ENCODE assay signal across 2 cellular contexts in genomic region chr10:103197177-103197576, GRCh38.
TF ChIP-seq lines count a peak whose summit lies in the region.

No MANE protein-coding gene starts in this region.

TF ChIP-seq in K562, 482 proteins besides CTCF, POLR2A, EP300 and RAD21 (continued from another document and continues in another):
- TF ChIP-seq CLOCK (CRISPR knock-in tag; IDR thresholded peaks at IDR 0.05; ENCODE audit: borderline replicate concordance) (no peak), MCM2 (IDR thresholded peaks at IDR 0.05; ENCODE audit: low read depth) (no peak), CHD1 (IDR thresholded peaks at IDR 0.05; ENCODE audit: low read length) (no peak), KAT7 (CRISPR knock-in tag; IDR thresholded peaks at IDR 0.05; ENCODE audit: borderline replicate concordance) (no peak), UBTF (IDR thresholded peaks at IDR 0.05; ENCODE audit: borderline replicate concordance in 1 of 2, low read depth in 2 of 2, low read length in 2 of 2) (no peak), TAL1 (IDR thresholded peaks at IDR 0.05) (peak; percentile 53; the same call in 1 of the 2 replicates), JUN (IDR thresholded peaks at IDR 0.05; ENCODE audit: borderline replicate concordance, low read depth, low read length) (peak; percentile 91), JUN (CRISPR knock-in tag; IDR thresholded peaks at IDR 0.05; ENCODE audit: borderline replicate concordance) (no peak), ZNF76 (CRISPR knock-in tag; IDR thresholded peaks at IDR 0.05; ENCODE audit: borderline replicate concordance) (0 out of 2 replicates have a peak, but pooled peaks have one; percentile 54), RREB1 (CRISPR knock-in tag; IDR thresholded peaks at IDR 0.05) (no peak), TRIM24 (IDR thresholded peaks at IDR 0.05) (peak in 1 of 2 experiments; percentile 59; a peak in 2 of 4 replicates), ASH1L (IDR thresholded peaks at IDR 0.05; ENCODE audit: borderline replicate concordance, low read depth, partially characterized antibody) (no peak), ZNF316 (IDR thresholded peaks at IDR 0.05) (peak; percentile 87), KLF1 (tag; IDR thresholded peaks at IDR 0.05) (no peak), FIP1L1 (IDR thresholded peaks at IDR 0.05; ENCODE audit: low read depth, low read length, poor library complexity, severe bottlenecking) (no peak)

TF ChIP-seq in HepG2, 621 proteins besides CTCF, POLR2A, EP300 and RAD21 (continued from another document and continues in another):
- TF ChIP-seq ZNF275 (CRISPR knock-in tag; IDR thresholded peaks at IDR 0.05; ENCODE audit: borderline replicate concordance) (no peak), HIC2 (CRISPR knock-in tag; IDR thresholded peaks at IDR 0.05; ENCODE audit: low read depth) (peak; percentile 85), CREB3 (CRISPR knock-in tag; IDR thresholded peaks at IDR 0.05) (no peak), GABPB1 (CRISPR knock-in tag; IDR thresholded peaks at IDR 0.05) (peak; percentile 65), GATAD2A (CRISPR knock-in tag; IDR thresholded peaks at IDR 0.05) (peak; percentile 52; the same call in 1 of the 2 replicates), KDM1A (CRISPR knock-in tag; IDR thresholded peaks at IDR 0.05) (no peak), HNF1B (CRISPR knock-in tag; IDR thresholded peaks at IDR 0.05) (0 out of 2 replicates have a peak, but pooled peaks have one; percentile 29), SOX5 (CRISPR knock-in tag; IDR thresholded peaks at IDR 0.05; ENCODE audit: borderline replicate concordance) (peak; percentile 38; the same call in 1 of the 2 replicates), NFYC (CRISPR knock-in tag; IDR thresholded peaks at IDR 0.05) (0 out of 2 replicates have a peak, but pooled peaks have one; percentile 28), ZNF792 (CRISPR knock-in tag; IDR thresholded peaks at IDR 0.05) (0 out of 2 replicates have a peak, but pooled peaks have one; percentile 46), MXD1 (CRISPR knock-in tag; IDR thresholded peaks at IDR 0.05) (no peak), POGK (CRISPR knock-in tag; conservative IDR thresholded peaks at IDR 0.05) (no peak), KAT8 (CRISPR knock-in tag; IDR thresholded peaks at IDR 0.05) (peak; percentile 72), ZKSCAN8 (CRISPR knock-in tag; IDR thresholded peaks at IDR 0.05; ENCODE audit: borderline replicate concordance) (0 out of 2 replicates have a peak, but pooled peaks have one; percentile 18), ZNF577 (CRISPR knock-in tag; IDR thresholded peaks at IDR 0.05; ENCODE audit: borderline replicate concordance, low read depth) (no peak), ZNF580 (CRISPR knock-in tag; IDR thresholded peaks at IDR 0.05; ENCODE audit: borderline replicate concordance, low read depth) (0 out of 2 replicates have a peak, but pooled peaks have one; percentile 58), ARID5B (CRISPR knock-in tag; IDR thresholded peaks at IDR 0.05) (peak; percentile 74), ZNF687 (CRISPR knock-in tag; IDR thresholded peaks at IDR 0.05) (no peak), ATF7-NPFF (CRISPR knock-in tag; IDR thresholded peaks at IDR 0.05; ENCODE audit: low read depth) (no peak), ZNF264 (CRISPR knock-in tag; IDR thresholded peaks at IDR 0.05) (0 out of 2 replicates have a peak, but pooled peaks have one; percentile 26), CCAR2 (optimal IDR thresholded peaks at IDR 0.05; ENCODE audit: low read depth, low read length) (no peak), ZNF839 (CRISPR knock-in tag; IDR thresholded peaks at IDR 0.05; ENCODE audit: borderline replicate concordance) (no peak), IKZF5 (CRISPR knock-in tag; IDR thresholded peaks at IDR 0.05) (0 out of 2 replicates have a peak, but pooled peaks have one; percentile 31), ZNF17 (CRISPR knock-in tag; IDR thresholded peaks at IDR 0.05) (no peak), NCOA2 (CRISPR knock-in tag; IDR thresholded peaks at IDR 0.05) (peak; percentile 51), ZNF615 (CRISPR knock-in tag; IDR thresholded peaks at IDR 0.05; ENCODE audit: borderline replicate concordance) (no peak), ZNF773 (CRISPR knock-in tag; IDR thresholded peaks at IDR 0.05; ENCODE audit: borderline replicate concordance) (no peak), TFE3 (CRISPR knock-in tag; IDR thresholded peaks at IDR 0.05) (peak; percentile 96), FOXO1 (CRISPR knock-in tag; IDR thresholded peaks at IDR 0.05) (0 out of 2 replicates have a peak, but pooled peaks have one; percentile 25)
